8 cellular contexts compared by ENCODE assay signal in the genomic region with DNA sequence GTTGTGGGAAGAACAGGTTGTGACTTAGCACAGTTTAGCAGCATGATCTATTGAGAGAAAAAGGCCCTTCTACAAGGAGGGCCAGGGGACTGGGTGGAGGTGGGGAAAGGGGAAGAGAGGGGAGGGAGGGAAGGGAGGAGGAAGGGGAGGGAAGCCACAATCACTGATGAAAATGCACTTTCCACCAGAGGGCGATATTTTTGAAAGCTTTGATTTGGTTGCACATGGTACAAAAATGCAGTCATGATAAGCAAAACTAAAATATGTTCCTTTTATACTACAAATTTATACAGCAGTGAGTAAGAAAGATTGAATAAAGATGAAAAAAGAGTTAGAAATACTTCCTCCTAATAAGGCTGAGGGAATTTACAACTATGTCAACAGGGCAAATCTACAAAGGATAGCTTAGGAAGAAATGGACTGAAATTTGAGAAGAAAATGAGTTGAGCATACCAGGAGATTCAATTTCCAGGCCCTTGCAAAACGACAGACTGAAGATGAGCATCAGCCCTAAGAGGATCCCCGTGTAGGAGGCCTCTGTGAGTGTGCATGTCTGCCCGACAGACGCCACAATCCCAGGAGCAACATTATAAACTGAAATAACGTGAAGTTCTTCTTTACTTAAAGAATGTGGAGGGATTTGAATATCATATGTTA. TPM values are rescaled to one million over a fixed set of nuclear protein-coding genes. Genes with fewer than 3 reads are reported as not detected.
DNase-seq lines count a peak whose midpoint lies in the region; ATAC-seq, FAIRE-seq and TF ChIP-seq lines count a peak whose summit lies in the region.

No MANE protein-coding gene starts in this region.

- POLR2A ChIA-PET in Caco-2 (lab: Charles Lee) = no interaction called here

- CTCF ChIA-PET in Caco-2 (lab: Charles Lee) = interaction anchor here (0.6 to 1.2 kb wide), 10 partner anchors 11 to 1502 kb away, joined by 3 to 10 read pairs (median 3); no protein-coding TSS in a partner anchor

- H3K4me1 ChIP-seq in Caco-2 = no peaks in the 10 kb centered on the region

- BruUV-seq in Caco-2 (replicated peaks; lab: Mats Ljungman, UMichigan) = no TSS peak

- peak; percentile 79 for ATAC-seq in GM18511 (IDR thresholded peaks at IDR 0.05; ENCODE audit: unreplicated experiment)
- ATAC-seq in GM18867 (IDR thresholded peaks at IDR 0.05; ENCODE audit: unreplicated experiment) = no peak

- intact Hi-C loops in Caco-2 (cut with micrococcal nuclease; ENCODE audit: unreplicated experiment) = loop anchor here (1.0 kb wide), 3 partner anchors 17 to 391 kb away; no protein-coding TSS in a partner anchor

- peaks cover 6% of the 10 kb centered on the region for H3K36me3 ChIP-seq in Caco-2 (ENCODE audit: control insufficient read depth, insufficient read depth, low read length)

- H3K9me3 Mint-ChIP-seq in Caco-2 (ENCODE audit: unreplicated experiment) = no peaks in the 10 kb centered on the region

- TF ChIP-seq CTCF in Caco-2 (IDR thresholded peaks at IDR 0.05; ENCODE audit: insufficient read depth in 1 of 2, low read depth in 1 of 2, low read length in 1 of 2, severe bottlenecking in 1 of 2, unreplicated experiment in 1 of 2) = peak; percentile 61 to 69

- peaks cover 32% of the 10 kb centered on the region for H3K36me3 Mint-ChIP-seq in Caco-2 (ENCODE audit: insufficient read depth, unreplicated experiment)

- peak; percentile 13 for FAIRE-seq in TTC549 (lab: Jason Lieb, UNC)

- no peak overlapping the region for H3K4me3 ChIP-seq in Caco-2 (ENCODE audit: low read depth, low read length)

- DNase-seq in Caco-2 (peak in 1 of 2 experiments; percentile 70), NAMALWA (ENCODE audit: low spot score) (peak; percentile 74), glomerular visceral epithelial cell (ENCODE audit: extremely low spot score) (peak; percentile 42), smooth muscle cell of the brain vasculature (ENCODE audit: low read depth, low spot score) (peak; percentile 15)
- no peak for DNase-seq in activated T-cell treated with anti-CD3 and anti-CD28 coated beads, Interleukin-2, amount 50 U/mL, for 1 hour

- H3K9me3 ChIP-seq in Caco-2 = no peaks in the 10 kb centered on the region

- H3K27ac Mint-ChIP-seq in Caco-2 (ENCODE audit: unreplicated experiment) = no peak overlapping the region

- no peak overlapping the region for H3K4me3 Mint-ChIP-seq in Caco-2 (ENCODE audit: unreplicated experiment)

- H3K4me1 Mint-ChIP-seq in Caco-2 (ENCODE audit: low read depth, unreplicated experiment) = no peaks in the 10 kb centered on the region

- no peaks in the 10 kb centered on the region for H3K27me3 Mint-ChIP-seq in Caco-2 (ENCODE audit: insufficient read depth, unreplicated experiment)

- H3K27me3 ChIP-seq in Caco-2 (replicated peaks; ENCODE audit: control insufficient read depth, insufficient read depth, low read length) = no peaks in the 10 kb centered on the region

RNA-seq across cellular contexts. Expression of gene SH3YL1, which starts 17.2 kb away (rescaled TPM):
- total RNA-seq in Caco-2 (2022) = 76.0 and 77.3 TPM in 2 replicates

RNA-seq across cellular contexts. Expression of gene ACP1, which starts 18.1 kb away (rescaled TPM):
- 166 and 193 TPM in 2 replicates for total RNA-seq in Caco-2 (2022)

RNA-seq across cellular contexts. Expression of gene ALKAL2, which starts 41.3 kb away (rescaled TPM):
- not detected in 2 replicates for total RNA-seq in Caco-2 (2022)
